9 cellular contexts compared by ENCODE assay signal in the genomic region with DNA sequence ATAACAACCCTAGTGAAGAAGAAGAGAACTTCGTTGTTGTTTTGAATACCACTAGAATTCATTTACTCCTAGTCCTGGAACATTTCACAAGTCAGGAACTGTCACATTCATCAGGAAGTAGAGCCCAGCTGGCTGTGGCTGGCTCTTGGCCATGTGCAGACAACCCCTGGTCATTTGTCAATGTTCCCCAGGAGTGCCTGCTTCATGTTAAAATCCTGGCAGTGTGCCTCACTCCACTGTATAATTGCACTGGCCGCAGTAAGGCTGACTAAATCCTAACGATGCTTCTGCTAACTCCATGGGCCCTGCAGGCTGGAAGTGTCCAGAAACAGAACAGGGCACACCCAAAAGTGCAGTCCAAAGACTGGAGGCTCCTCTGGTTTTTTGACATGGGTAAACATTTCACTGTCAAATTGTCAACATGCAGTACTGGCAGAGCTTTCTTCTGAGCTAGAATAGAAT.
DNase-seq lines count a peak whose midpoint lies in the region; ATAC-seq, FAIRE-seq and TF ChIP-seq lines count a peak whose summit lies in the region.
"Had no signal": no experiment of that assay in that cellular context is flagged by ENCODE, and none has a peak within 500 bp of the region (broad histone marks: within the 10 kb centered on the region; RNA-seq: fewer than 3 reads in every experiment).

No MANE protein-coding gene starts in this region.

- DNase-seq in KBM-7: peak; percentile 25
- DNase-seq in amniotic epithelial cell (ENCODE audit: low read depth): peak; percentile 99
- DNase-seq in tibial artery: peak; percentile 82 to 85
- no peak for DNase-seq in activated CD8-positive, alpha-beta memory T cell treated with anti-CD3 and anti-CD28 coated beads, Interleukin-2, amount 50 U/mL, for 4 hours
- no peak for DNase-seq in cerebellar nuclear complex (lab: John Stamatoyannopoulos, UW)
- DNase-seq: occipital lobe had no signal

- FAIRE-seq in islet of Langerhans (lab: Jason Lieb, UNC): peak; percentile 98

- in situ Hi-C loops in KBM-7 (cut with MboI; ENCODE audit: low pct_unique_long_range_greater_than_20kb, low sequenced_read_pairs): loop anchor here (25.0 kb wide), 1 partner anchor 229 kb away; a partner anchor contains a TSS

- H3K4me1 ChIP-seq in tibial artery: peaks cover 0 to 12% (median 5%) of the 10 kb centered on the region in 4 donors

- no peak overlapping the region for H3K27ac ChIP-seq in tibial artery

- no peak overlapping the region for H3K4me3 ChIP-seq in tibial artery

- ATAC-seq in HG02759 (IDR thresholded peaks at IDR 0.05; ENCODE audit: unreplicated experiment) (no peak), HG03045 (IDR thresholded peaks at IDR 0.05; ENCODE audit: unreplicated experiment) (no peak)

- no peaks in the 10 kb centered on the region for H3K9me3 ChIP-seq in tibial artery

- peaks cover 0 to 17% of the 10 kb centered on the region in 2 donors for H3K27me3 ChIP-seq in tibial artery

- no peak for TF ChIP-seq CTCF in tibial artery (IDR thresholded peaks at IDR 0.05)

- no peaks in the 10 kb centered on the region for H3K36me3 ChIP-seq in tibial artery

- intact Hi-C loops in tibial artery (cut with DNase I; ENCODE audit: low total_unique reads): no loop called here

Comparison
In these comparisons a context has a peak if more than half of its experiments do, and no peak if none do; other contexts are left out.
1. DNase-seq: peak in KBM-7 (single experiment), amniotic epithelial cell (single experiment) and tibial artery (2 of 2); none in activated CD8-positive, alpha-beta memory T cell treated with anti-CD3 and anti-CD28 coated beads, Interleukin-2, amount 50 U/mL, for 4 hours (single experiment) and cerebellar nuclear complex (0 of 2).